ENCODE assay signal across 10 cellular contexts in genomic region chr10:52213511-52213831, GRCh38.
A peak's percentile ranks its signal among the peaks of the same experiment; 100 is the strongest.
DNase-seq lines count a peak whose midpoint lies in the region; ATAC-seq and TF ChIP-seq lines count a peak whose summit lies in the region.
"Had no signal": no experiment of that assay in that cellular context is flagged by ENCODE, and none has a peak within 500 bp of the region (broad histone marks: within the 10 kb centered on the region; RNA-seq: fewer than 3 reads in every experiment).

No MANE protein-coding gene starts in this region.

- H3K27me3 ChIP-seq in breast epithelium (no peaks in the 10 kb centered on the region), stomach (no peaks in the 10 kb centered on the region)

- intact Hi-C loops in MCF 10A (cut with micrococcal nuclease) (no loop called here), breast epithelium (cut with DNase I; ENCODE audit: low total_unique reads) (no loop called here), stomach (cut with DNase I; ENCODE audit: low total_unique reads) (loop anchor here (10.0 kb wide), 1 partner anchor 1209 kb away; no protein-coding TSS in a partner anchor)

- H3K4me1 ChIP-seq in breast epithelium (no peaks in the 10 kb centered on the region), stomach (peaks cover 0 to 31% (median 6%) of the 10 kb centered on the region in 4 donors)

- TF ChIP-seq POLR2A in breast epithelium (IDR thresholded peaks at IDR 0.05) (no peak), stomach (IDR thresholded peaks at IDR 0.05) (no peak)

- H3K4me1 Mint-ChIP-seq in MCF 10A (ENCODE audit: insufficient read depth, unreplicated experiment): no peaks in the 10 kb centered on the region

- no peak overlapping the region for H3K27ac Mint-ChIP-seq in MCF 10A (ENCODE audit: low read depth, unreplicated experiment)
- H3K27ac Mint-ChIP-seq: type B pancreatic cell had no signal

- CTCF ChIA-PET in MCF 10A (lab: Yijun Ruan, JAX): interaction anchor here (0.6 to 1.5 kb wide), 3 partner anchors 209 to 320 kb away, joined by 3 to 5 read pairs (median 3); no protein-coding TSS in a partner anchor

- H3K36me3 ChIP-seq in breast epithelium: no peaks in the 10 kb centered on the region
- H3K36me3 ChIP-seq in stomach: no peaks in the 10 kb centered on the region

- no peak overlapping the region for H3K4me3 Mint-ChIP-seq in MCF 10A (ENCODE audit: unreplicated experiment)
- H3K4me3 Mint-ChIP-seq: type B pancreatic cell had no signal

- TF ChIP-seq CTCF in MCF 10A (IDR thresholded peaks at IDR 0.05; ENCODE audit: unreplicated experiment) (no peak), breast epithelium (IDR thresholded peaks at IDR 0.05) (no peak), cardiac fibroblast (IDR thresholded peaks at IDR 0.05; ENCODE audit: low read depth, low read length) (no peak), stomach (IDR thresholded peaks at IDR 0.05) (no peak)

- POLR2A ChIA-PET in MCF 10A (lab: Yijun Ruan, JAX): no interaction called here

- no TSS peak for BruUV-seq in MCF 10A (replicated peaks; lab: Mats Ljungman, UMichigan)

- H3K27ac ChIP-seq in breast epithelium: no peak overlapping the region
- peak overlapping the region; percentile 16 to 63 (median 44) for H3K27ac ChIP-seq in stomach

- ATAC-seq in GM21619 (IDR thresholded peaks at IDR 0.05; ENCODE audit: unreplicated experiment): no peak

- no peaks in the 10 kb centered on the region for H3K9me3 Mint-ChIP-seq in MCF 10A (ENCODE audit: unreplicated experiment)
- H3K9me3 Mint-ChIP-seq: type B pancreatic cell had no signal

- no peaks in the 10 kb centered on the region for H3K27me3 Mint-ChIP-seq in MCF 10A (ENCODE audit: insufficient read depth, unreplicated experiment)
- H3K27me3 Mint-ChIP-seq: type B pancreatic cell had no signal

- no peak for TF ChIP-seq EP300 in stomach (IDR thresholded peaks at IDR 0.05)

- H3K9me3 ChIP-seq in breast epithelium (no peaks in the 10 kb centered on the region), stomach (no peaks in the 10 kb centered on the region)

- H3K4me3 ChIP-seq in breast epithelium: no peak overlapping the region
- H3K4me3 ChIP-seq in cardiac fibroblast (replicated peaks in 1 of 2; ENCODE audit: low read depth in 2 of 2, low read length in 2 of 2): no peak overlapping the region
- H3K4me3 ChIP-seq in stomach: no peak overlapping the region

- DNase-seq in MCF 10A (ENCODE audit: unreplicated experiment) (peak; percentile 10), breast epithelium (ENCODE audit: low spot score in 2 of 2) (no peak), cardiac fibroblast (ENCODE audit: low read depth in 2 of 2) (peak; percentile 64 to 66), islet precursor cell (peak; percentile 85), stomach (no peak), mucosa of gallbladder (ENCODE audit: low spot score) (no peak), NCI-H2171 treated with DMSO at 0.1 percent for 48 hours (lab: John Stamatoyannopoulos, UW) (no peak)
- DNase-seq: cerebellar nuclear complex had no signal

- H3K36me3 Mint-ChIP-seq in MCF 10A (ENCODE audit: insufficient read depth, unreplicated experiment): no peaks in the 10 kb centered on the region
- H3K36me3 Mint-ChIP-seq: type B pancreatic cell had no signal

- WGBS in stomach, 5 donors: 50 to 76% (median 61%) methylated on average over 1 of the region's 1 CpG

Comparison
In these comparisons a context has a peak if more than half of its experiments do, and no peak if none do; other contexts are left out.
1. DNase-seq: peak in MCF 10A (single experiment), cardiac fibroblast (2 of 2) and islet precursor cell (single experiment); none in breast epithelium (0 of 2), stomach (single experiment), mucosa of gallbladder (single experiment) and NCI-H2171 treated with DMSO at 0.1 percent for 48 hours (single experiment).
2. H3K27ac ChIP-seq: peak in stomach (5 of 5); none in breast epithelium (0 of 2).